Comparison of ENCODE assay signal across 17 cellular contexts in the genomic region with DNA sequence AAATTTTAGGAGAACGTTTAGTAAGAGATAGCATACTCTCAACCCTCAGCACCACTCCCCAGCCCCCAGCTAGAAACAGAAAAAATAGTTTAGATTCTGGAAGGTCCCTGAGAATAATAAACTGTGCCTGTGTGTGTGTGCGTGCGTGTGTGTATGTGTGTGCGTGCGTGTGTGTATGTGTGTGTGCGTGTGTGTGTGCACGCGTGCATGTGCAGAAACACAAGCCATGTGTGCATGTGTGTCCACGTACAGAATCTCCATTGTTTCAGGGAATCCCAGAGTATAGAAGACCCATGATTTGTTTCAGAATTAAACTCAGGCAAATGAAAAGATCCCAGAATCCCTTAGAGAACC.
"Had no signal": no experiment of that assay in that cellular context is flagged by ENCODE, and none has a peak within 500 bp of the region (broad histone marks: within the 10 kb centered on the region; RNA-seq: fewer than 3 reads in every experiment).

No MANE protein-coding gene starts in this region.

- H3K4me3 ChIP-seq: gastroesophageal sphincter, heart left ventricle, stomach had no signal

- H3K9me3 ChIP-seq: gastroesophageal sphincter, heart left ventricle, stomach had no signal

- ATAC-seq: gastroesophageal sphincter; natural killer cell treated with Interleukin-12 subunit alpha and Interleukin-12 subunit beta and Interleukin-15 and Interleukin-18, amount 100 ng/mL, for 72 hours; stimulated activated effector memory CD8-positive, alpha-beta T cell treated with anti-CD3 and anti-CD28 coated beads, Interleukin-12 subunit alpha, Interleukin-12 subunit beta, amount 100 ng/mL, for 72 hours; T-cell had no signal

- H3K27ac ChIP-seq: gastroesophageal sphincter, stomach had no signal

- H3K27me3 ChIP-seq: gastroesophageal sphincter, stomach had no signal

- DNase-seq: activated B cell treated with CpG ODN at 0.5 μM for 24 hours; activated CD4-positive, alpha-beta memory T cell treated with anti-CD3 and anti-CD28 coated beads for 36 hours; activated CD4-positive, alpha-beta T cell treated with anti-CD3 and anti-CD28 coated beads for 4 hours; activated naive CD4-positive, alpha-beta T cell treated with anti-CD3 and anti-CD28 coated beads, Interleukin-2, amount 10 ng/mL, durations not matched to agents 7 days and 5 days; activated T-cell treated with anti-CD3 and anti-CD28 coated beads for 4 hours; aorta; cerebellar nuclear complex; effector CD4-positive, alpha-beta T cell; heart left ventricle; immature natural killer cell; stimulated activated CD4-positive, alpha-beta T cell treated with anti-CD3 and anti-CD28 coated beads, Interleukin-4, amount 100 ng/mL, for 24 hours; stomach; T-cell; T-helper 9 cell had no signal
